ENCODE assay signal across 8 cellular contexts in the genomic region with DNA sequence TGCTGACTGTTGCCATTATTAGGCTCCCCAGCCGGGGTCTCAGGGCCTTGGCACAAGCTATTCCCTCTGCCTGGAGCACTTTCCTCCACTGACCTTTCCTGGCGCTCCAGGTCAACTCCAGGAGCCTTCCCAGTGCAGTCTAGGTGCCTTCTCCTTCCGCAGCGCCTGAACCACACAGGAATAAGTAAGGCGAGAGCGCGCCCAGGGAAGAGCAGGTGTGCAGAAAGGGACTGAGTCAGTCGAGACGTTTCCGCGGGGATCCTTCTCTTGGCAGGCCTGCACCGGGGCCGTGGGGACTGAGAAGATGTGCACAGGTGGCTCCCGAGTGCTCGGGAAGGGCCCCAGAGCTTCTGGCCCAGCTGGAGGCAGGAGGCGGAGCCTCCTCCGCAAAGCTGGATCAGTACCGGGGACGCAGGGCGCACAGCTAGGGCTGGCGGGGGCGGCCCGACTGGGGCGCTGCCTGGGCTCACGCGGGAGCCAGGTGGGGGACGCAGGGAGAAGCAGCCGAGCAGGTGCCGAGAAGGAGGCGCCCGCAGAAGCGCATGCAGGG. TPM values are rescaled to one million over a fixed set of nuclear protein-coding genes. Genes with fewer than 3 reads are reported as not detected.
DNase-seq lines count a peak whose midpoint lies in the region; ATAC-seq and TF ChIP-seq lines count a peak whose summit lies in the region.

No MANE protein-coding gene starts in this region.

- H3K27ac ChIP-seq in esophagus (ENCODE audit: low read depth in 2 of 2, low read length in 1 of 2) (no peak overlapping the region), osteoblast (ENCODE audit: low read depth, low read length) (no peak overlapping the region)

- 8 to 16% methylated on average over 32 of the region's 32 CpGs for WGBS in esophagus, 2 donors

- H3K4me1 ChIP-seq in esophagus (ENCODE audit: control insufficient read depth in 2 of 2, insufficient read depth in 2 of 2, low read length in 1 of 2): peaks cover 0 to 6% of the 10 kb centered on the region in 2 donors
- H3K4me1 ChIP-seq in osteoblast (ENCODE audit: insufficient read depth, low read length): peaks cover 3% of the 10 kb centered on the region

- H3K4me3 ChIP-seq in esophagus (ENCODE audit: low read depth in 1 of 2, low read length in 2 of 2) (peak overlapping the region; percentile 51), osteoblast (ENCODE audit: insufficient read depth, low read length) (peak overlapping the region; percentile 42)

- H3K36me3 ChIP-seq in esophagus (ENCODE audit: control insufficient read depth in 2 of 2, insufficient read depth in 2 of 2, low read length in 1 of 2) (peaks cover 0 to under 1% of the 10 kb centered on the region in 2 donors), osteoblast (ENCODE audit: insufficient read depth, low read length) (peaks cover 27% of the 10 kb centered on the region)

- peaks cover 9% of the 10 kb centered on the region for H4K20me1 ChIP-seq in osteoblast (ENCODE audit: insufficient read depth, low read length)

- H3K4me2 ChIP-seq in osteoblast (ENCODE audit: insufficient read depth, low read length): peak overlapping the region; percentile 55

- H3K9me3 ChIP-seq in esophagus (ENCODE audit: control insufficient read depth in 2 of 2, insufficient read depth in 1 of 2, low read depth in 1 of 2, low read length in 1 of 2) (no peaks in the 10 kb centered on the region), osteoblast (ENCODE audit: low read depth, low read length) (no peaks in the 10 kb centered on the region)

- H3K79me2 ChIP-seq in osteoblast (ENCODE audit: insufficient read depth, low read length): no peaks in the 10 kb centered on the region

- H3K27me3 ChIP-seq in esophagus (ENCODE audit: control insufficient read depth in 1 of 2, insufficient read depth in 2 of 2, low read length in 2 of 2) (peaks cover 0 to 4% of the 10 kb centered on the region in 2 donors), osteoblast (ENCODE audit: insufficient read depth, low read length) (peaks cover 14% of the 10 kb centered on the region)

- H2AFZ ChIP-seq in osteoblast (ENCODE audit: low read length): no peak overlapping the region

- in situ Hi-C loops in GM13976 (cut with MboI; ENCODE audit: low sequenced_read_pairs, unreplicated experiment): no loop called here

- peak; percentile 17 for ATAC-seq in HG03039 (IDR thresholded peaks at IDR 0.05; ENCODE audit: unreplicated experiment)
- no peak for ATAC-seq in HG03457 (IDR thresholded peaks at IDR 0.05; ENCODE audit: unreplicated experiment)
- no peak for ATAC-seq in HG03159 (IDR thresholded peaks at IDR 0.05; ENCODE audit: unreplicated experiment)

- no peak for TF ChIP-seq CTCF in GM13976 (IDR thresholded peaks at IDR 0.05; ENCODE audit: borderline replicate concordance, control extremely low read depth, extremely low read depth, insufficient read depth, missing control alignments)
- TF ChIP-seq CTCF in osteoblast (IDR thresholded peaks at IDR 0.05; ENCODE audit: extremely low read depth, low read depth, low read length): no peak

- DNase-seq in GM13976 (ENCODE audit: low spot score) (peak; percentile 55), T-helper 9 cell (peak; percentile 25), osteoblast (ENCODE audit: insufficient read length, low spot score, missing footprints) (peak; percentile 88), epidermal melanocyte (ENCODE audit: insufficient read length, low spot score) (no peak)

RNA-seq across cellular contexts. Expression of gene BMP8A, which starts 0.8 kb away (rescaled TPM):
- not detected for polyA plus RNA-seq in esophagus
- 0.72 and 2.4 TPM in 2 replicates for total RNA-seq in osteoblast
